16 cellular contexts compared by ENCODE assay signal in the genomic region with DNA sequence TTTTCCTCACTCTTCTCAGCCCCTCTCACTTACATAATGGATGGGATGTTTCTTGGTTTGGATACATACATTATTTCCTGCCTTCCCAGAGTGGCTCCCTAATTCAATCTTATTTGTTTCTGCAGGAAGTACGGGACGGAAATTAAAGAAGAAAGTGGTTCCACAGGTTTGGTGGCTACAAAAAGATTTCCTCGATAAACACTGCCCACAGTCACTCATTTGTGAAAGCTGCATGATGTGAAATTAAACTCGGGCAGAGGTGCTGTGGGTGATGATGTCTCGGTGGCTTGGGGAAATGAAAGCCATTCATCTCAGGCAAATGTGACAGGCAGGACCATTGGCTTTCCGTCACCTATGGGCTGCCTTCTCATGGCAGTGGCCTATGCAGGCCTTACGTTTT.
"Had no signal": no experiment of that assay in that cellular context is flagged by ENCODE, and none has a peak within 500 bp of the region (broad histone marks: within the 10 kb centered on the region; RNA-seq: fewer than 3 reads in every experiment).

No MANE protein-coding gene starts in this region.

- DNase-seq: activated CD4-positive, alpha-beta memory T cell treated with anti-CD3 and anti-CD28 coated beads, Interleukin-2, amount 10 ng/mL, durations not matched to agents 7 days and 5 days; activated CD4-positive, alpha-beta T cell treated with anti-CD3 and anti-CD28 coated beads for 48 hours; activated CD4-positive, CD25-positive, alpha-beta regulatory T cell; activated naive CD4-positive, alpha-beta T cell treated with Interleukin-2 at 50 U/mL for 16 hours; activated T-cell treated with anti-CD3 and anti-CD28 coated beads, Interleukin-2, amount 50 U/mL, for 1 hour; anterior cingulate cortex; brain microvascular endothelial cell; cortex of kidney; effector CD8-positive, alpha-beta T cell; mesenchymal stem cell; natural killer cell; pancreas; retina; stimulated activated naive B cell treated with anti-CD40 and anti-IgM and Interleukin-4, amounts not matched to agents 10 μg/mL and 1 μg/mL and 100 μg/mL, for 72 hours had no signal

- H3K27ac Mint-ChIP-seq: activated CD4-positive, alpha-beta memory T cell treated with anti-CD3 and anti-CD28 coated beads, Interleukin-2, amount 10 ng/mL, durations not matched to agents 7 days and 5 days; activated T-helper 17 cell treated with anti-CD3 and anti-CD28 coated beads, Interleukin-2, amount 50 U/mL, for 72 hours; natural killer cell; stimulated activated naive B cell treated with anti-CD40 and anti-IgM and Interleukin-4, amounts not matched to agents 10 μg/mL and 1 μg/mL and 100 μg/mL, for 72 hours had no signal

- H3K9me3 ChIP-seq: pancreas, thoracic aorta had no signal

- H3K4me1 Mint-ChIP-seq: activated CD4-positive, alpha-beta memory T cell treated with anti-CD3 and anti-CD28 coated beads, Interleukin-2, amount 10 ng/mL, durations not matched to agents 7 days and 5 days; activated T-helper 17 cell treated with anti-CD3 and anti-CD28 coated beads, Interleukin-2, amount 50 U/mL, for 72 hours; natural killer cell; stimulated activated naive B cell treated with anti-CD40 and anti-IgM and Interleukin-4, amounts not matched to agents 10 μg/mL and 1 μg/mL and 100 μg/mL, for 72 hours had no signal

- H3K27ac ChIP-seq: brain microvascular endothelial cell, pancreas, thoracic aorta had no signal

- H3K4me3 ChIP-seq: pancreas, thoracic aorta had no signal

- H3K36me3 ChIP-seq: brain microvascular endothelial cell, pancreas, thoracic aorta had no signal

- H3K4me1 ChIP-seq: pancreas had no signal

- H3K27me3 ChIP-seq: brain microvascular endothelial cell, pancreas had no signal

- ATAC-seq: activated T-helper 17 cell treated with anti-CD3 and anti-CD28 coated beads, Interleukin-2, amount 50 U/mL, for 72 hours; natural killer cell; stimulated activated naive B cell treated with anti-CD40 and anti-IgM and Interleukin-4, amounts not matched to agents 10 μg/mL and 1 μg/mL and 100 μg/mL, for 72 hours had no signal

- H3K4me3 Mint-ChIP-seq: activated CD4-positive, alpha-beta memory T cell treated with anti-CD3 and anti-CD28 coated beads, Interleukin-2, amount 10 ng/mL, durations not matched to agents 7 days and 5 days; activated T-helper 17 cell treated with anti-CD3 and anti-CD28 coated beads, Interleukin-2, amount 50 U/mL, for 72 hours; natural killer cell; stimulated activated naive B cell treated with anti-CD40 and anti-IgM and Interleukin-4, amounts not matched to agents 10 μg/mL and 1 μg/mL and 100 μg/mL, for 72 hours had no signal

- H3K9me3 Mint-ChIP-seq: activated CD4-positive, alpha-beta memory T cell treated with anti-CD3 and anti-CD28 coated beads, Interleukin-2, amount 10 ng/mL, durations not matched to agents 7 days and 5 days; activated T-helper 17 cell treated with anti-CD3 and anti-CD28 coated beads, Interleukin-2, amount 50 U/mL, for 72 hours had no signal
